ENCODE assay signal across 17 cellular contexts in the genomic region with DNA sequence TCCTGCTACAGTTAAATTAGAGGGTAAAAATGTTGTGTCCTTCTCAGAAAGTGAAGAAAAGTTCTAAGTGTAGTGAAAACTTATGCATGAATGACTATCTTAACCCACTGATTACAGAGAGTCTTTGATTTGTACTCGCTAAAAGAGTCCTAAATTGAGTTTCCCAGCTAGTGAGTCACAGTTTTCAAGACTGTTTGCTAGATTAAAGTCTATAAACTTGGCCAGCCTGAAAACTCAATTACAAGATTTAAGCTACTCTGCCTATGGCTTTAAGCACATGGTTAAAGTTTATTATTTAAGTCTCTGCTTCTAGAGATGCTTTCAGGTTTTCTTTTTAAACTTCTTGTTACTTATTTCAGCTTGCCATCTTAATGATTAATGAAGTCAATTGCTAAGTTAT. TPM values are rescaled to one million over a fixed set of nuclear protein-coding genes. Genes with fewer than 3 reads are reported as not detected.
DNase-seq lines count a peak whose midpoint lies in the region; ATAC-seq and TF ChIP-seq lines count a peak whose summit lies in the region.
"Had no signal": no experiment of that assay in that cellular context is flagged by ENCODE, and none has a peak within 500 bp of the region (broad histone marks: within the 10 kb centered on the region; RNA-seq: fewer than 3 reads in every experiment).

No MANE protein-coding gene starts in this region.

- intact Hi-C loops in Caco-2 (cut with micrococcal nuclease; ENCODE audit: unreplicated experiment) = no loop called here

- DNase-seq in Caco-2 (no peak), adipocyte (ENCODE audit: low read depth) (peak; percentile 33), kidney tubule cell (ENCODE audit: low spot score) (peak; percentile 9), GM19240 (ENCODE audit: insufficient read length, low spot score) (no peak), DMS114 treated with DMSO at 0.1 percent for 48 hours (lab: John Stamatoyannopoulos, UW; ENCODE audit: unreplicated experiment) (no peak)
- no peak for DNase-seq in activated T-cell treated with anti-CD3 and anti-CD28 coated beads, Interleukin-2, amount 50 U/mL, for 24 hours
- DNase-seq: DMS79 treated with DMSO at 0.1 percent for 48 hours, NCI-H1048, NCI-H146, NCI-H2081 treated with DMSO at 0.1 percent for 48 hours, NCI-H2227 treated with DMSO at 0.1 percent for 48 hours, NCI-H526, SIG-M5, SW 1271 had no signal

- TF ChIP-seq CTCF in Caco-2 (IDR thresholded peaks at IDR 0.05; ENCODE audit: insufficient read depth in 1 of 2, low read depth in 1 of 2, low read length in 1 of 2, severe bottlenecking in 1 of 2, unreplicated experiment in 1 of 2) (no peak), HEK293 (tag by site-specific recombination; IDR thresholded peaks at IDR 0.05) (no peak)

- H3K27ac ChIP-seq in HEK293 (ENCODE audit: extremely low read depth, low read depth, low read length) = peak overlapping the region; percentile 1; the same call in 1 of the 2 replicates

- no peaks in the 10 kb centered on the region for H3K27me3 Mint-ChIP-seq in Caco-2 (ENCODE audit: insufficient read depth, unreplicated experiment)
- peaks cover 48% of the 10 kb centered on the region for H3K27me3 Mint-ChIP-seq in activated T-cell treated with anti-CD3 and anti-CD28 coated beads, Interleukin-2, amount 50 U/mL, for 24 hours

- H3K9ac ChIP-seq in adipocyte (ENCODE audit: low read length) = no peak overlapping the region

- no peaks in the 10 kb centered on the region for H3K36me3 Mint-ChIP-seq in Caco-2 (ENCODE audit: insufficient read depth, unreplicated experiment)
- H3K36me3 Mint-ChIP-seq in activated T-cell treated with anti-CD3 and anti-CD28 coated beads, Interleukin-2, amount 50 U/mL, for 24 hours (ENCODE audit: low read depth) = no peaks in the 10 kb centered on the region

- H3K36me3 ChIP-seq in Caco-2 (ENCODE audit: control insufficient read depth, insufficient read depth, low read length) = no peaks in the 10 kb centered on the region
- no peaks in the 10 kb centered on the region for H3K36me3 ChIP-seq in HEK293 (ENCODE audit: control insufficient read depth in 2 of 2, insufficient read depth in 1 of 2, low read length in 2 of 2)
- no peaks in the 10 kb centered on the region for H3K36me3 ChIP-seq in adipocyte (ENCODE audit: control insufficient read depth, insufficient read depth, low read length, severe bottlenecking)
- H3K36me3 ChIP-seq: HAP-1 had no signal

- H3K4me3 ChIP-seq in Caco-2 (ENCODE audit: low read depth, low read length) (no peak overlapping the region), HEK293 (ENCODE audit: low read depth, low read length) (no peak overlapping the region), adipocyte (ENCODE audit: low read length) (no peak overlapping the region)
- H3K4me3 ChIP-seq: HAP-1 had no signal

- POLR2A ChIA-PET in Caco-2 (lab: Charles Lee) = no interaction called here
- POLR2A ChIA-PET in HEK293 (lab: Yijun Ruan, JAX) = interaction anchor here (1.0 kb wide), 1 partner anchor 67 kb away, joined by 4 read pairs; the partner anchor contains the start of gene BLVRA

- H3K9me3 Mint-ChIP-seq in Caco-2 (ENCODE audit: unreplicated experiment) = no peaks in the 10 kb centered on the region
- H3K9me3 Mint-ChIP-seq in activated T-cell treated with anti-CD3 and anti-CD28 coated beads, Interleukin-2, amount 50 U/mL, for 24 hours = no peaks in the 10 kb centered on the region

- no TSS peak for BruUV-seq in Caco-2 (replicated peaks; lab: Mats Ljungman, UMichigan)

- no peak for ATAC-seq in GM21515 (IDR thresholded peaks at IDR 0.05; ENCODE audit: unreplicated experiment)

- CTCF ChIA-PET in Caco-2 (lab: Charles Lee) = interaction anchor here (1.8 kb wide), 1 partner anchor 14 kb away, joined by 6 read pairs; no protein-coding TSS in a partner anchor
- CTCF ChIA-PET in HEK293 (lab: Yijun Ruan, JAX) = interaction anchor here (0.6 to 2.6 kb wide), 3 partner anchors 13 to 262 kb away, joined by 4 to 10 read pairs (median 8); partner anchors contain the start of gene STK17A

- no peaks in the 10 kb centered on the region for H3K27me3 ChIP-seq in Caco-2 (replicated peaks; ENCODE audit: control insufficient read depth, insufficient read depth, low read length)
- peaks cover 23% of the 10 kb centered on the region for H3K27me3 ChIP-seq in adipocyte (replicated peaks; ENCODE audit: control insufficient read depth, insufficient read depth, low read length)

- peaks cover 12% of the 10 kb centered on the region for H3K4me1 Mint-ChIP-seq in Caco-2 (ENCODE audit: low read depth, unreplicated experiment)
- H3K4me1 Mint-ChIP-seq in activated T-cell treated with anti-CD3 and anti-CD28 coated beads, Interleukin-2, amount 50 U/mL, for 24 hours (ENCODE audit: low read depth) = no peaks in the 10 kb centered on the region

- H3K4me3 Mint-ChIP-seq in Caco-2 (ENCODE audit: unreplicated experiment) = peak overlapping the region; percentile 62
- H3K4me3 Mint-ChIP-seq in activated T-cell treated with anti-CD3 and anti-CD28 coated beads, Interleukin-2, amount 50 U/mL, for 24 hours = no peak overlapping the region

- peaks cover 8% of the 10 kb centered on the region for H3K4me1 ChIP-seq in Caco-2
- peaks cover 8% of the 10 kb centered on the region for H3K4me1 ChIP-seq in HEK293 (ENCODE audit: control insufficient read depth, insufficient read depth, low read length)
- no peaks in the 10 kb centered on the region for H3K4me1 ChIP-seq in adipocyte (ENCODE audit: control insufficient read depth, insufficient read depth, low read length)

- H3K27ac Mint-ChIP-seq in Caco-2 (ENCODE audit: unreplicated experiment) = no peak overlapping the region
- no peak overlapping the region for H3K27ac Mint-ChIP-seq in activated T-cell treated with anti-CD3 and anti-CD28 coated beads, Interleukin-2, amount 50 U/mL, for 24 hours

- no peaks in the 10 kb centered on the region for H3K9me3 ChIP-seq in Caco-2
- no peaks in the 10 kb centered on the region for H3K9me3 ChIP-seq in HEK293 (ENCODE audit: control insufficient read depth, insufficient read depth, low read depth, low read length)
- no peaks in the 10 kb centered on the region for H3K9me3 ChIP-seq in adipocyte (ENCODE audit: control insufficient read depth, low read length)
- H3K9me3 ChIP-seq: HAP-1 had no signal

TF ChIP-seq in HEK293, 187 proteins besides CTCF, POLR2A, EP300 and RAD21:
- TF ChIP-seq ZNF658 (tag by site-specific recombination; IDR thresholded peaks at IDR 0.05) (no peak), ZSCAN18 (tag by site-specific recombination; IDR thresholded peaks at IDR 0.05) (no peak), PRDM1 (tag by site-specific recombination; IDR thresholded peaks at IDR 0.05) (no peak), KLF17 (tag by site-specific recombination; IDR thresholded peaks at IDR 0.05) (no peak), ZNF354C (tag by site-specific recombination; IDR thresholded peaks at IDR 0.05; ENCODE audit: borderline replicate concordance, low read depth) (no peak), IKZF3 (tag by site-specific recombination; IDR thresholded peaks at IDR 0.05) (no peak), ZSCAN16 (tag by site-specific recombination; IDR thresholded peaks at IDR 0.05) (no peak), ZNF16 (tag by site-specific recombination; IDR thresholded peaks at IDR 0.05; ENCODE audit: low read depth) (no peak), ZNF133 (tag by site-specific recombination; IDR thresholded peaks at IDR 0.05) (no peak)
TF ChIP-seq in HEK293: peak in this region for 0.

RNA-seq across cellular contexts. Expression of gene MRPS24, which starts 44.4 kb away (rescaled TPM):
- 143 and 150 TPM in 2 replicates for total RNA-seq in Caco-2 (2022)

Comparison
In these comparisons a context has a peak if more than half of its experiments do, and no peak if none do; other contexts are left out.
1. DNase-seq: peak in adipocyte (single experiment) and kidney tubule cell (single experiment); none in Caco-2 (0 of 2), GM19240 (single experiment), DMS114 treated with DMSO at 0.1 percent for 48 hours (single experiment) and activated T-cell treated with anti-CD3 and anti-CD28 coated beads, Interleukin-2, amount 50 U/mL, for 24 hours (single experiment).